Comparison of ENCODE assay signal across 8 cellular contexts in the genomic region with DNA sequence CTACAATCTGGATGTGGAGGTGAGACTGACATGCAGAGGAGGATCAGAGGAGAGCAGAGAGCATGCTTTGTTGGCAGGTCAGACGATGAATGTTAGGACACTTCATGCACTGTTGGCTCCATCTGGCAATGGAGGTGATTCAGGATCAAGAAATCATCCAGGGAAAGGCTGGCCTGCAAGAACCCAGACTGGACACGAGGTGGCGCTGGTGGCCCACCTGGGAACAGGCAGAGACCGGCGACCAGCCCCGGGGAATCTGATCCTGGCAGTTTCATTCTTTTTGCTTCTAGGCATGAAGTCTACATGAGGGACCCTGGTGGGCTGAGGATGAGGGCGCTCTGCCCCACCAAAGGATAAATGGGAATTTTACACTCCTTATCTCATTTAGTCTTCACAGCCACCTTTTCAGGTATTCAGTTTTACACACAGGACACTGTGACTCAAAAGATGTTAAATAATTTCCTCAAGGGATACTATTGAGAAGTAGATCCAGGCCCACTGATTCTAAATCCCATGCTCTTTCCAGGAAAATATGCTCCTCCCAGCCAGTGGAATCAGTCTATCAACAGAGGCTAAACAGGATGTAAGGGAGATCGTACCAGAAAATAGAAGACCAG. TPM values are rescaled to one million over a fixed set of nuclear protein-coding genes. Genes with fewer than 3 reads are reported as not detected.
DNase-seq lines count a peak whose midpoint lies in the region; ATAC-seq and TF ChIP-seq lines count a peak whose summit lies in the region.

No MANE protein-coding gene starts in this region.

- DNase-seq in D341Med (ENCODE audit: low spot score) (peak; percentile 90), KBM-7 (peak; percentile 74), Peyer's patch (peak; percentile 52 to 81 (median 80)), fibroblast of lung (ENCODE audit: low read depth in 2 of 2) (peak; percentile 63 to 73), nephron progenitor cell (peak; percentile 89), mesenteric fat pad (ENCODE audit: low spot score) (no peak)
- peak; percentile 76 to 77 for DNase-seq in activated T-cell treated with anti-CD3 and anti-CD28 coated beads, Interleukin-2, amount 50 U/mL, for 48 hours
- peak; percentile 21 for DNase-seq in stimulated activated naive B cell treated with anti-CD40 and anti-IgM and Interleukin-4, amounts not matched to agents 10 μg/mL and 1 μg/mL and 100 μg/mL, for 72 hours

- H3K36me3 ChIP-seq in Peyer's patch = no peaks in the 10 kb centered on the region
- H3K36me3 ChIP-seq in fibroblast of lung (ENCODE audit: control insufficient read depth, insufficient read depth, low read length) = no peaks in the 10 kb centered on the region

- peaks cover 17% of the 10 kb centered on the region for H3K27me3 Mint-ChIP-seq in nephron progenitor cell (ENCODE audit: low read depth, poor library complexity)
- H3K27me3 Mint-ChIP-seq in stimulated activated naive B cell treated with anti-CD40 and anti-IgM and Interleukin-4, amounts not matched to agents 10 μg/mL and 1 μg/mL and 100 μg/mL, for 72 hours = peaks cover 0 to 19% of the 10 kb centered on the region in 2 donors

- TF ChIP-seq CTCF in Peyer's patch (IDR thresholded peaks at IDR 0.05) (peak; percentile 83 to 97 (median 94)), fibroblast of lung (conservative IDR thresholded peaks at IDR 0.05 in 1 of 2, IDR thresholded peaks at IDR 0.05 in 1 of 2; ENCODE audit: low read depth in 1 of 2, low read length in 2 of 2) (peak; percentile 87 to 94), nephron progenitor cell (IDR thresholded peaks at IDR 0.05) (peak; percentile 100)

- H3K4me3 ChIP-seq in Peyer's patch (no peak overlapping the region), fibroblast of lung (replicated peaks in 1 of 4; ENCODE audit: control extremely low read depth in 1 of 4, insufficient read depth in 1 of 4, low read depth in 3 of 4, low read length in 4 of 4) (no peak overlapping the region)

- H3K4me3 Mint-ChIP-seq in nephron progenitor cell = no peak overlapping the region
- H3K4me3 Mint-ChIP-seq in stimulated activated naive B cell treated with anti-CD40 and anti-IgM and Interleukin-4, amounts not matched to agents 10 μg/mL and 1 μg/mL and 100 μg/mL, for 72 hours = no peak overlapping the region

- no peak overlapping the region for H3K27ac Mint-ChIP-seq in nephron progenitor cell
- H3K27ac Mint-ChIP-seq in stimulated activated naive B cell treated with anti-CD40 and anti-IgM and Interleukin-4, amounts not matched to agents 10 μg/mL and 1 μg/mL and 100 μg/mL, for 72 hours = no peak overlapping the region

- ATAC-seq in stimulated activated naive B cell treated with anti-CD40 and anti-IgM and Interleukin-4, amounts not matched to agents 10 μg/mL and 1 μg/mL and 100 μg/mL, for 72 hours (replicated peaks) = peak; percentile 53 to 56

- H3K27ac ChIP-seq in Peyer's patch (no peak overlapping the region), fibroblast of lung (ENCODE audit: insufficient read depth, low read length) (no peak overlapping the region)

- no peaks in the 10 kb centered on the region for H3K27me3 ChIP-seq in Peyer's patch
- H3K27me3 ChIP-seq in fibroblast of lung (ENCODE audit: control insufficient read depth, insufficient read depth, low read length) = no peaks in the 10 kb centered on the region

- in situ Hi-C loops in KBM-7 (cut with MboI; ENCODE audit: low pct_unique_long_range_greater_than_20kb, low sequenced_read_pairs) = no loop called here

- H3K9me3 ChIP-seq in Peyer's patch = no peaks in the 10 kb centered on the region
- no peaks in the 10 kb centered on the region for H3K9me3 ChIP-seq in fibroblast of lung (ENCODE audit: control insufficient read depth, insufficient read depth, low read depth, low read length)

- TF ChIP-seq POLR2A in Peyer's patch (IDR thresholded peaks at IDR 0.05) = no peak

- H3K79me2 ChIP-seq in fibroblast of lung (ENCODE audit: control insufficient read depth, insufficient read depth, low read length) = no peaks in the 10 kb centered on the region

- H3K4me2 ChIP-seq in fibroblast of lung (ENCODE audit: extremely low read depth, insufficient read depth, low read length) = peak overlapping the region; percentile 45

- H2AFZ ChIP-seq in fibroblast of lung (ENCODE audit: low read length) = no peak overlapping the region

- H3K4me1 ChIP-seq in Peyer's patch (no peaks in the 10 kb centered on the region), fibroblast of lung (ENCODE audit: control insufficient read depth, extremely low read depth, insufficient read depth, low read length) (no peaks in the 10 kb centered on the region)

- no peaks in the 10 kb centered on the region for H3K9me3 Mint-ChIP-seq in nephron progenitor cell
- H3K9me3 Mint-ChIP-seq in stimulated activated naive B cell treated with anti-CD40 and anti-IgM and Interleukin-4, amounts not matched to agents 10 μg/mL and 1 μg/mL and 100 μg/mL, for 72 hours = no peaks in the 10 kb centered on the region

- no peak overlapping the region for H3K9ac ChIP-seq in fibroblast of lung (ENCODE audit: insufficient read depth, low read length)

- no peaks in the 10 kb centered on the region for H3K4me1 Mint-ChIP-seq in nephron progenitor cell
- no peaks in the 10 kb centered on the region for H3K4me1 Mint-ChIP-seq in stimulated activated naive B cell treated with anti-CD40 and anti-IgM and Interleukin-4, amounts not matched to agents 10 μg/mL and 1 μg/mL and 100 μg/mL, for 72 hours

- no peaks in the 10 kb centered on the region for H4K20me1 ChIP-seq in fibroblast of lung (ENCODE audit: control insufficient read depth, extremely low read depth, insufficient read depth, low read length)

- H3K36me3 Mint-ChIP-seq in nephron progenitor cell (ENCODE audit: low read depth) = no peaks in the 10 kb centered on the region
- no peaks in the 10 kb centered on the region for H3K36me3 Mint-ChIP-seq in stimulated activated naive B cell treated with anti-CD40 and anti-IgM and Interleukin-4, amounts not matched to agents 10 μg/mL and 1 μg/mL and 100 μg/mL, for 72 hours

RNA-seq across cellular contexts. Expression of a gene that starts 26.2 kb away (rescaled TPM):
- 100 to 1,000 TPM in 1 of 4 donors, 10 to 100 TPM in 3; 27.1 to 116 (median 52.9) TPM for total RNA-seq in Peyer's patch
- 20.0 and 24.8 TPM in 2 replicates for total RNA-seq in fibroblast of lung
- polyA plus RNA-seq in fibroblast of lung = 20.8 and 27.8 TPM in 2 replicates
- 24.7 and 24.8 TPM in 2 replicates for polyA plus RNA-seq in fibroblast of lung (2012)
- 92.1 and 146 TPM in 2 replicates for polyA minus RNA-seq in fibroblast of lung (ENCODE audit: low replicate concordance)
- 35.8 TPM for total RNA-seq in mesenteric fat pad
